ENCODE assay signal across 20 cellular contexts in the genomic region with DNA sequence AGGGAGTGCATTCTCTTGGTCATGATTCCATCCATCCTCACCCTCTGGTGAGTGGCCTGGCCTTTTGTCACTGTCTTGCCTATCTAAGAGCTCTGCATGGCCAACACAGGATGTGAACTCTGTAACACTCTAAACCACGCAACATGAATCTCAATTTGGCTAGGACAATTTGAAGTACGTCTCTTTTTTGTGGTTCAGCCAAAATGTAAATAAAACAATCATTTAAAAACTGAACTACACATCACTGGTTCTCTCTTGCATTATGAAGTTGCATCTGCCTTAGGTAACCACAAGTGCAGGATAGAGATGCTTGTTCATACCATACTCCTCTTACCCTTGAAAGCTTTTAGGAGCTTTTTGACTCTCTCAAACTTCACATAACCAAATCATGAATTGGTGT.
A peak's percentile ranks its signal among the peaks of the same experiment; 100 is the strongest.
DNase-seq lines count a peak whose midpoint lies in the region; ATAC-seq lines count a peak whose summit lies in the region.
"Had no signal": no experiment of that assay in that cellular context is flagged by ENCODE, and none has a peak within 500 bp of the region (broad histone marks: within the 10 kb centered on the region; RNA-seq: fewer than 3 reads in every experiment).

No MANE protein-coding gene starts in this region.

- H3K4me3 Mint-ChIP-seq in stimulated activated naive CD8-positive, alpha-beta T cell treated with anti-CD3 and anti-CD28 coated beads, Interleukin-15, amount 100 ng/mL, for 72 hours: no peak overlapping the region
- H3K4me3 Mint-ChIP-seq in central memory CD8-positive, alpha-beta T cell: peak overlapping the region; percentile 18
- no peak overlapping the region for H3K4me3 Mint-ChIP-seq in stimulated activated naive B cell treated with anti-CD40 and anti-IgM and Interleukin-4, amounts not matched to agents 10 μg/mL and 1 μg/mL and 100 μg/mL, for 72 hours
- H3K4me3 Mint-ChIP-seq: T-cell had no signal

- peaks cover 69% of the 10 kb centered on the region for H3K27me3 Mint-ChIP-seq in stimulated activated naive CD8-positive, alpha-beta T cell treated with anti-CD3 and anti-CD28 coated beads, Interleukin-15, amount 100 ng/mL, for 72 hours
- H3K27me3 Mint-ChIP-seq in central memory CD8-positive, alpha-beta T cell: no peaks in the 10 kb centered on the region
- H3K27me3 Mint-ChIP-seq in stimulated activated naive B cell treated with anti-CD40 and anti-IgM and Interleukin-4, amounts not matched to agents 10 μg/mL and 1 μg/mL and 100 μg/mL, for 72 hours: peaks cover 17 to 21% of the 10 kb centered on the region in 2 donors

- H3K27ac Mint-ChIP-seq in stimulated activated naive CD8-positive, alpha-beta T cell treated with anti-CD3 and anti-CD28 coated beads, Interleukin-15, amount 100 ng/mL, for 72 hours: no peak overlapping the region
- peak overlapping the region; percentile 1 for H3K27ac Mint-ChIP-seq in central memory CD8-positive, alpha-beta T cell (ENCODE audit: low read depth)
- no peak overlapping the region for H3K27ac Mint-ChIP-seq in stimulated activated naive B cell treated with anti-CD40 and anti-IgM and Interleukin-4, amounts not matched to agents 10 μg/mL and 1 μg/mL and 100 μg/mL, for 72 hours

- ATAC-seq in stimulated activated naive CD8-positive, alpha-beta T cell treated with anti-CD3 and anti-CD28 coated beads, Interleukin-15, amount 100 ng/mL, for 72 hours: peak; percentile 98
- ATAC-seq in stimulated activated naive CD8-positive, alpha-beta T cell treated with anti-CD3 and anti-CD28 coated beads, Interleukin-15, Interleukin-2, amounts not matched to agents 100 U/mL and 50 U/mL, for 24 hours: no peak
- peak; percentile 93 for ATAC-seq in central memory CD8-positive, alpha-beta T cell (replicated peaks; ENCODE audit: extremely low read depth, poor library complexity, severe bottlenecking)
- ATAC-seq in stimulated activated naive B cell treated with anti-CD40 and anti-IgM and Interleukin-4, amounts not matched to agents 10 μg/mL and 1 μg/mL and 100 μg/mL, for 72 hours (replicated peaks): peak; percentile 16 to 67
- ATAC-seq in HG03135 (IDR thresholded peaks at IDR 0.05; ENCODE audit: unreplicated experiment): no peak

- peak; percentile 6 for DNase-seq in NCI-H2107 treated with DMSO at 0.1 percent for 48 hours (lab: John Stamatoyannopoulos, UW; ENCODE audit: unreplicated experiment)
- DNase-seq in NCI-H2107 (lab: John Stamatoyannopoulos, UW): no peak
- peak in 1 of 2 donors; percentile 35 for DNase-seq in stimulated activated naive CD8-positive, alpha-beta T cell treated with anti-CD3 and anti-CD28 coated beads, Interleukin-15, amount 100 ng/mL, for 72 hours
- no peak for DNase-seq in stimulated activated naive CD8-positive, alpha-beta T cell treated with anti-CD3 and anti-CD28 coated beads, Interleukin-15, Interleukin-2, amounts not matched to agents 100 U/mL and 50 U/mL, for 24 hours
- DNase-seq in central memory CD8-positive, alpha-beta T cell (ENCODE audit: low spot score in 2 of 2): no peak
- DNase-seq in stimulated activated naive B cell treated with anti-CD40 and anti-IgM and Interleukin-4, amounts not matched to agents 10 μg/mL and 1 μg/mL and 100 μg/mL, for 72 hours: no peak
- DNase-seq in SHP77 treated with DMSO at 0.1 percent for 48 hours (lab: John Stamatoyannopoulos, UW): no peak
- DNase-seq: activated gamma-delta T cell treated with Interleukin-2 at 50 U/mL for 16 hours, amygdala, IMR-90, islet precursor cell, left ventricle myocardium inferior, mesendoderm, NCI-H1092, NCI-H187, NCI-H526, occipital lobe, SJCRH30 had no signal

- H3K36me3 Mint-ChIP-seq in central memory CD8-positive, alpha-beta T cell (ENCODE audit: insufficient read depth): peaks cover 6% of the 10 kb centered on the region
- H3K36me3 Mint-ChIP-seq in stimulated activated naive B cell treated with anti-CD40 and anti-IgM and Interleukin-4, amounts not matched to agents 10 μg/mL and 1 μg/mL and 100 μg/mL, for 72 hours: no peaks in the 10 kb centered on the region
- H3K36me3 Mint-ChIP-seq: T-cell had no signal

- H3K4me1 Mint-ChIP-seq in stimulated activated naive CD8-positive, alpha-beta T cell treated with anti-CD3 and anti-CD28 coated beads, Interleukin-15, amount 100 ng/mL, for 72 hours: peaks cover 17% of the 10 kb centered on the region
- peaks cover 33% of the 10 kb centered on the region for H3K4me1 Mint-ChIP-seq in central memory CD8-positive, alpha-beta T cell
- H3K4me1 Mint-ChIP-seq in stimulated activated naive B cell treated with anti-CD40 and anti-IgM and Interleukin-4, amounts not matched to agents 10 μg/mL and 1 μg/mL and 100 μg/mL, for 72 hours: peaks cover 0 to 4% of the 10 kb centered on the region in 2 donors

- H3K9me3 Mint-ChIP-seq in stimulated activated naive CD8-positive, alpha-beta T cell treated with anti-CD3 and anti-CD28 coated beads, Interleukin-15, amount 100 ng/mL, for 72 hours: peaks cover 0 to 10% of the 10 kb centered on the region in 2 donors
- no peaks in the 10 kb centered on the region for H3K9me3 Mint-ChIP-seq in central memory CD8-positive, alpha-beta T cell
- peaks cover 0 to 1% of the 10 kb centered on the region in 2 donors for H3K9me3 Mint-ChIP-seq in stimulated activated naive B cell treated with anti-CD40 and anti-IgM and Interleukin-4, amounts not matched to agents 10 μg/mL and 1 μg/mL and 100 μg/mL, for 72 hours
- H3K9me3 Mint-ChIP-seq: T-cell had no signal

Comparison
In these comparisons a context has a peak if more than half of its experiments do, and no peak if none do; other contexts are left out.
1. ATAC-seq: peak in stimulated activated naive CD8-positive, alpha-beta T cell treated with anti-CD3 and anti-CD28 coated beads, Interleukin-15, amount 100 ng/mL, for 72 hours (single experiment), central memory CD8-positive, alpha-beta T cell (single experiment) and stimulated activated naive B cell treated with anti-CD40 and anti-IgM and Interleukin-4, amounts not matched to agents 10 μg/mL and 1 μg/mL and 100 μg/mL, for 72 hours (2 of 2); none in stimulated activated naive CD8-positive, alpha-beta T cell treated with anti-CD3 and anti-CD28 coated beads, Interleukin-15, Interleukin-2, amounts not matched to agents 100 U/mL and 50 U/mL, for 24 hours (single experiment) and HG03135 (single experiment).